ENCODE assay signal across 1 cellular context in the genomic region with DNA sequence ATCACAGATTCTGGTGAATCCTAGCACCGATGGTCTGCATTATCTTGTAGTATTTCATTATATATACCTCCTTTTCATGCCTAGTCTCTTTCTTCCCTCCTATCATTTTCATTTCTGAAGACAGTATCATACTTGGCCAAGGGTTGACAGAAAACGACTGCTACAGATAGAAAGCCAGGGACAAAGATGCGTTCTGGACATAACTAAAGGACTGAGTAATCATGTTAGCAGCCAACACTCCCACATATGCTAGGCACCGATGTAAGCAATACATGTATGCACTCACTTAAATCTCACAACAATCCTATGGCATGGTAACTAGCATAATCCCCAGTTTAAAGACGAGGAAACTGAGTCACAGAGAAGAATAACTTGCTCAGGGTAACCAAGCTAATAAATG.
TF ChIP-seq lines count a peak whose summit lies in the region.

No MANE protein-coding gene starts in this region.

TF ChIP-seq in GM23338, 12 proteins besides CTCF, POLR2A, EP300 and RAD21 (continued from another document):
- TF ChIP-seq, protein P1, sequence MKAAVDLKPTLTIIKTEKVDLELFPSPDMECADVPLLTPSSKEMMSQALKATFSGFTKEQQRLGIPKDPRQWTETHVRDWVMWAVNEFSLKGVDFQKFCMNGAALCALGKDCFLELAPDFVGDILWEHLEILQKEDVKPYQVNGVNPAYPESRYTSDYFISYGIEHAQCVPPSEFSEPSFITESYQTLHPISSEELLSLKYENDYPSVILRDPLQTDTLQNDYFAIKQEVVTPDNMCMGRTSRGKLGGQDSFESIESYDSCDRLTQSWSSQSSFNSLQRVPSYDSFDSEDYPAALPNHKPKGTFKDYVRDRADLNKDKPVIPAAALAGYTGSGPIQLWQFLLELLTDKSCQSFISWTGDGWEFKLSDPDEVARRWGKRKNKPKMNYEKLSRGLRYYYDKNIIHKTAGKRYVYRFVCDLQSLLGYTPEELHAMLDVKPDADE (IDR thresholded peaks at IDR 0.05): no peak
- TF ChIP-seq EZH2 (IDR thresholded peaks at IDR 0.05; ENCODE audit: low read depth, unreplicated experiment) (no peak), ZNF114 (CRISPR knock-in tag; IDR thresholded peaks at IDR 0.05) (no peak)
